2 cellular contexts compared by ENCODE assay signal in genomic region chr20:35315199-35316020, GRCh38.
TF ChIP-seq lines count a peak whose summit lies in the region.

No MANE protein-coding gene starts in this region.

TF ChIP-seq in A549, 52 proteins besides CTCF, POLR2A, EP300 and RAD21 (continued from another document):
- TF ChIP-seq HOXA7 (CRISPR knock-in tag; IDR thresholded peaks at IDR 0.05) (no peak), CHD2 (IDR thresholded peaks at IDR 0.05; ENCODE audit: low read length, partially characterized antibody) (no peak), ATOH8 (CRISPR knock-in tag; IDR thresholded peaks at IDR 0.05; ENCODE audit: low read depth) (no peak), USF2 (IDR thresholded peaks at IDR 0.05) (no peak), FOXS1 (CRISPR knock-in tag; IDR thresholded peaks at IDR 0.05) (no peak), MAZ (IDR thresholded peaks at IDR 0.05; ENCODE audit: borderline replicate concordance, low read depth, low read length) (no peak)

TF ChIP-seq in WTC11, 78 proteins besides CTCF, POLR2A, EP300 and RAD21:
- TF ChIP-seq AR (CRISPR knock-in tag; IDR thresholded peaks at IDR 0.05) (no peak), GTF2I (CRISPR knock-in tag; conservative IDR thresholded peaks at IDR 0.05) (no peak), ELF4 (CRISPR knock-in tag; IDR thresholded peaks at IDR 0.05; ENCODE audit: low read depth) (no peak), ERG (CRISPR knock-in tag; IDR thresholded peaks at IDR 0.05) (no peak), ZNF416 (CRISPR knock-in tag; IDR thresholded peaks at IDR 0.05) (no peak), ETV6 (CRISPR knock-in tag; IDR thresholded peaks at IDR 0.05) (no peak), ZNF121 (CRISPR knock-in tag; IDR thresholded peaks at IDR 0.05) (no peak), ZBTB21 (CRISPR knock-in tag; IDR thresholded peaks at IDR 0.05; ENCODE audit: borderline replicate concordance) (no peak), CBFB (CRISPR knock-in tag; IDR thresholded peaks at IDR 0.05; ENCODE audit: low read depth) (no peak), SP1 (CRISPR knock-in tag; conservative IDR thresholded peaks at IDR 0.05) (no peak), NFATC4 (CRISPR knock-in tag; IDR thresholded peaks at IDR 0.05) (no peak), FOXP4 (CRISPR knock-in tag; IDR thresholded peaks at IDR 0.05) (no peak)
TF ChIP-seq in WTC11: peak in this region for 0.
